ENCODE assay signal across 14 cellular contexts in genomic region chr2:206211657-206212255, GRCh38. TPM values are rescaled to one million over a fixed set of nuclear protein-coding genes. Genes with fewer than 3 reads are reported as not detected.
DNase-seq lines count a peak whose midpoint lies in the region; ATAC-seq and TF ChIP-seq lines count a peak whose summit lies in the region.
"Had no signal": no experiment of that assay in that cellular context is flagged by ENCODE, and none has a peak within 500 bp of the region (broad histone marks: within the 10 kb centered on the region; RNA-seq: fewer than 3 reads in every experiment).

No MANE protein-coding gene starts in this region.

- H3K27me3 ChIP-seq in neural progenitor cell: no peaks in the 10 kb centered on the region
- H3K27me3 ChIP-seq: hepatocyte had no signal

- H3K9me3 Mint-ChIP-seq in Calu3 (ENCODE audit: low read depth, unreplicated experiment) (no peaks in the 10 kb centered on the region), neural progenitor cell (peaks cover 2% of the 10 kb centered on the region)
- no peaks in the 10 kb centered on the region for H3K9me3 Mint-ChIP-seq in activated CD8-positive, alpha-beta T cell treated with anti-CD3 and anti-CD28 coated beads for 36 hours

- no peaks in the 10 kb centered on the region for H3K36me3 ChIP-seq in neural progenitor cell

- BruUV-seq in Calu3 (replicated peaks; lab: Mats Ljungman, UMichigan): no TSS peak

- H3K4me3 ChIP-seq in choroid plexus epithelial cell (ENCODE audit: low read depth, low read length) (no peak overlapping the region), neural progenitor cell (peak overlapping the region; percentile 21)
- H3K4me3 ChIP-seq: hepatocyte had no signal

- H3K4me3 Mint-ChIP-seq in Calu3 (ENCODE audit: low read depth, unreplicated experiment) (no peak overlapping the region), neural progenitor cell (peak overlapping the region; percentile 14)
- H3K4me3 Mint-ChIP-seq in activated CD8-positive, alpha-beta T cell treated with anti-CD3 and anti-CD28 coated beads for 36 hours: no peak overlapping the region

- H3K4me1 Mint-ChIP-seq in Calu3 (ENCODE audit: low read depth, unreplicated experiment) (peaks cover 18% of the 10 kb centered on the region), neural progenitor cell (peaks cover 28% of the 10 kb centered on the region)
- no peaks in the 10 kb centered on the region for H3K4me1 Mint-ChIP-seq in activated CD8-positive, alpha-beta T cell treated with anti-CD3 and anti-CD28 coated beads for 36 hours (ENCODE audit: low read depth)
- H3K4me1 Mint-ChIP-seq: CD14-positive monocyte had no signal

- no peaks in the 10 kb centered on the region for H3K9me3 ChIP-seq in neural progenitor cell (ENCODE audit: low read depth)

- no peaks in the 10 kb centered on the region for H3K79me2 ChIP-seq in neural progenitor cell (ENCODE audit: low read depth)
- H3K79me2 ChIP-seq: hepatocyte had no signal

- CTCF ChIA-PET in Calu3 (lab: Charles Lee): no interaction called here
- CTCF ChIA-PET in activated CD8-positive, alpha-beta T cell treated with anti-CD3 and anti-CD28 coated beads for 36 hours (lab: Charles Lee): no interaction called here

- H4K20me1 ChIP-seq in neural progenitor cell (ENCODE audit: low read depth): no peaks in the 10 kb centered on the region

- peaks cover 46% of the 10 kb centered on the region for H3K4me1 ChIP-seq in neural progenitor cell

- ATAC-seq in activated CD8-positive, alpha-beta T cell treated with anti-CD3 and anti-CD28 coated beads for 36 hours: no peak
- no peak for ATAC-seq in GM19328 (IDR thresholded peaks at IDR 0.05; ENCODE audit: unreplicated experiment)
- ATAC-seq: right cardiac atrium had no signal

- POLR2A ChIA-PET in activated CD8-positive, alpha-beta T cell treated with anti-CD3 and anti-CD28 coated beads for 36 hours (lab: Charles Lee): no interaction called here

- H3K27ac Mint-ChIP-seq in Calu3 (ENCODE audit: unreplicated experiment): no peak overlapping the region
- no peak overlapping the region for H3K27ac Mint-ChIP-seq in neural progenitor cell
- H3K27ac Mint-ChIP-seq in activated CD8-positive, alpha-beta T cell treated with anti-CD3 and anti-CD28 coated beads for 36 hours: no peak overlapping the region
- H3K27ac Mint-ChIP-seq: CD14-positive monocyte had no signal

- peaks cover 34% of the 10 kb centered on the region for H3F3A ChIP-seq in neural progenitor cell (ENCODE audit: low read depth)

- DNase-seq in Calu3: peak; percentile 5
- DNase-seq in NCI-H460 (ENCODE audit: extremely low read depth, low read depth): peak; percentile 56
- peak; percentile 50 for DNase-seq in choroid plexus epithelial cell (ENCODE audit: low read depth)
- DNase-seq in neural progenitor cell (ENCODE audit: low spot score): no peak
- no peak for DNase-seq in cerebellar cortex (ENCODE audit: low spot score)
- no peak for DNase-seq in activated CD8-positive, alpha-beta T cell treated with anti-CD3 and anti-CD28 coated beads for 36 hours
- DNase-seq in NCI-H2171 treated with DMSO at 0.1 percent for 48 hours (lab: John Stamatoyannopoulos, UW): no peak
- DNase-seq: H7, NCI-H345, right cardiac atrium, SHP77 treated with DMSO at 0.1 percent for 48 hours had no signal

- intact Hi-C loops in Calu3 (cut with micrococcal nuclease; ENCODE audit: unreplicated experiment): no loop called here
- intact Hi-C loops in activated CD8-positive, alpha-beta T cell treated with anti-CD3 and anti-CD28 coated beads for 36 hours (cut with micrococcal nuclease): no loop called here

- no peak overlapping the region for H3K9ac ChIP-seq in neural progenitor cell

- H3K27ac ChIP-seq in neural progenitor cell: peak overlapping the region; percentile 90
- H3K27ac ChIP-seq: hepatocyte had no signal

- H3K27me3 Mint-ChIP-seq in Calu3 (ENCODE audit: unreplicated experiment) (no peaks in the 10 kb centered on the region), neural progenitor cell (ENCODE audit: insufficient read depth, low read depth) (no peaks in the 10 kb centered on the region)
- peaks cover 15% of the 10 kb centered on the region for H3K27me3 Mint-ChIP-seq in activated CD8-positive, alpha-beta T cell treated with anti-CD3 and anti-CD28 coated beads for 36 hours

- H3K4me2 ChIP-seq in neural progenitor cell: peak overlapping the region; percentile 70

- TF ChIP-seq CTCF in Calu3 (IDR thresholded peaks at IDR 0.05; ENCODE audit: unreplicated experiment) (no peak), choroid plexus epithelial cell (conservative IDR thresholded peaks at IDR 0.05; ENCODE audit: low read depth, low read length) (no peak), neural progenitor cell (IDR thresholded peaks at IDR 0.05) (no peak)
- no peak for TF ChIP-seq CTCF in activated CD8-positive, alpha-beta T cell treated with anti-CD3 and anti-CD28 coated beads for 36 hours (IDR thresholded peaks at IDR 0.05)

- no peak overlapping the region for H2AFZ ChIP-seq in neural progenitor cell (replicated peaks)
- H2AFZ ChIP-seq: hepatocyte had no signal

- no peaks in the 10 kb centered on the region for H3K36me3 Mint-ChIP-seq in Calu3 (ENCODE audit: insufficient read depth, unreplicated experiment)
- no peaks in the 10 kb centered on the region for H3K36me3 Mint-ChIP-seq in neural progenitor cell
- H3K36me3 Mint-ChIP-seq in activated CD8-positive, alpha-beta T cell treated with anti-CD3 and anti-CD28 coated beads for 36 hours (ENCODE audit: low read depth): no peaks in the 10 kb centered on the region
- H3K36me3 Mint-ChIP-seq: CD14-positive monocyte had no signal

RNA-seq across cellular contexts. Expression of gene EEF1B2, which starts 52.1 kb away (rescaled TPM):
- 340 and 415 TPM in 2 replicates for total RNA-seq in Calu3 (2022)
- total RNA-seq in NCI-H460 (2014; rRNA removed; shearing (Covaris generic)): 1,212 and 1,353 TPM in 2 replicates
- 1,161 and 1,782 TPM in 2 replicates for polyA plus RNA-seq in NCI-H460 (2014; cell fraction: nucleus; rRNA removed)
- 671 and 807 TPM in 2 replicates for total RNA-seq in neural progenitor cell (ENCODE audit: low replicate concordance)
- total RNA-seq in activated CD8-positive, alpha-beta T cell treated with anti-CD3 and anti-CD28 coated beads for 36 hours: 1,000 to 10,000 TPM; 1,168 to 1,169 TPM

RNA-seq across cellular contexts. Expression of gene NDUFS1, which starts 52.5 kb away (rescaled TPM):
- total RNA-seq in Calu3 (2022): 79.2 and 81.0 TPM in 2 replicates
- total RNA-seq in NCI-H460 (2014; rRNA removed; shearing (Covaris generic)): 194 and 203 TPM in 2 replicates
- polyA plus RNA-seq in NCI-H460 (2014; cell fraction: nucleus; rRNA removed): 145 and 185 TPM in 2 replicates
- 110 and 115 TPM in 2 replicates for total RNA-seq in neural progenitor cell (ENCODE audit: low replicate concordance)
- 10 to 100 TPM; 81.2 to 89.3 TPM for total RNA-seq in activated CD8-positive, alpha-beta T cell treated with anti-CD3 and anti-CD28 coated beads for 36 hours

Comparison
In these comparisons a context has a peak if more than half of its experiments do, and no peak if none do; other contexts are left out.
1. DNase-seq: peak in Calu3 (single experiment), NCI-H460 (single experiment) and choroid plexus epithelial cell (single experiment); none in neural progenitor cell (single experiment), cerebellar cortex (single experiment), activated CD8-positive, alpha-beta T cell treated with anti-CD3 and anti-CD28 coated beads for 36 hours (single experiment) and NCI-H2171 treated with DMSO at 0.1 percent for 48 hours (single experiment).